ENCODE assay signal across 12 cellular contexts in genomic region chr2:161138429-161138828, GRCh38. TPM values are rescaled to one million over a fixed set of nuclear protein-coding genes. Genes with fewer than 3 reads are reported as not detected.
DNase-seq lines count a peak whose midpoint lies in the region; ATAC-seq, FAIRE-seq and TF ChIP-seq lines count a peak whose summit lies in the region.
"Had no signal": no experiment of that assay in that cellular context is flagged by ENCODE, and none has a peak within 500 bp of the region (broad histone marks: within the 10 kb centered on the region; RNA-seq: fewer than 3 reads in every experiment).

No MANE protein-coding gene starts in this region.

- H3K9me3 ChIP-seq in astrocyte (ENCODE audit: insufficient read depth, low read depth, low read length) (no peaks in the 10 kb centered on the region), kidney (ENCODE audit: control insufficient read depth in 1 of 2, low read length in 2 of 2) (no peaks in the 10 kb centered on the region), stomach (no peaks in the 10 kb centered on the region)

- TF ChIP-seq CTCF in astrocyte (IDR thresholded peaks at IDR 0.05; ENCODE audit: insufficient read depth, low read depth, low read length) (no peak), kidney (IDR thresholded peaks at IDR 0.05; ENCODE audit: borderline replicate concordance, extremely low read depth, insufficient read depth) (no peak), stomach (IDR thresholded peaks at IDR 0.05) (no peak)

- H3K27me3 ChIP-seq in astrocyte (ENCODE audit: insufficient read depth, low read length) (no peaks in the 10 kb centered on the region), stomach (no peaks in the 10 kb centered on the region)

- H3K36me3 ChIP-seq in astrocyte (ENCODE audit: insufficient read depth, low read length) = no peaks in the 10 kb centered on the region
- H3K36me3 ChIP-seq in kidney (ENCODE audit: control insufficient read depth in 1 of 2, insufficient read depth in 2 of 2, low read length in 2 of 2) = no peaks in the 10 kb centered on the region
- H3K36me3 ChIP-seq in stomach = no peaks in the 10 kb centered on the region

- no peaks in the 10 kb centered on the region for H4K20me1 ChIP-seq in astrocyte (ENCODE audit: insufficient read depth, low read length)

- 69 to 80% (median 77%) methylated on average over 2 of the region's 2 CpGs for WGBS in stomach, 5 donors

- H3K27ac Mint-ChIP-seq in astrocyte (ENCODE audit: unreplicated experiment) = no peak overlapping the region

- no peaks in the 10 kb centered on the region for H3K79me2 ChIP-seq in astrocyte (ENCODE audit: insufficient read depth, low read length)

- H3K27ac ChIP-seq in astrocyte (ENCODE audit: low read depth, low read length) (no peak overlapping the region), kidney (ENCODE audit: low read depth in 2 of 2, low read length in 2 of 2) (no peak overlapping the region), stomach (peak overlapping the region in 2 of 5 donors; percentile 75 to 81)
- H3K27ac ChIP-seq: VCaP had no signal

- H3K4me1 Mint-ChIP-seq in astrocyte (ENCODE audit: low read depth, unreplicated experiment) = peaks cover 29% of the 10 kb centered on the region

- peaks cover 30% of the 10 kb centered on the region for H3K4me1 ChIP-seq in astrocyte (ENCODE audit: insufficient read depth, low read length)
- H3K4me1 ChIP-seq in kidney (ENCODE audit: control insufficient read depth in 1 of 2, insufficient read depth in 1 of 2, low read depth in 1 of 2, low read length in 2 of 2) = peaks cover 0 to 11% of the 10 kb centered on the region in 2 donors
- H3K4me1 ChIP-seq in stomach = peaks cover 7 to 54% (median 28%) of the 10 kb centered on the region in 4 donors

- H3K9ac ChIP-seq in astrocyte (ENCODE audit: low read length) (no peak overlapping the region), kidney (ENCODE audit: low read length in 2 of 2) (no peak overlapping the region)

- TF ChIP-seq EP300 in stomach (IDR thresholded peaks at IDR 0.05) = no peak

- intact Hi-C loops in kidney (cut with DNase I) (no loop called here), stomach (cut with DNase I; ENCODE audit: low total_unique reads) (no loop called here)

- ATAC-seq in GM18505 (IDR thresholded peaks at IDR 0.05; ENCODE audit: unreplicated experiment) (peak; percentile 22), HG03280 (IDR thresholded peaks at IDR 0.05; ENCODE audit: unreplicated experiment) (peak; percentile 29)

- no peak overlapping the region for H2AFZ ChIP-seq in astrocyte (ENCODE audit: low read depth, low read length)

- TF ChIP-seq POLR2A in GM18505 (IDR thresholded peaks at IDR 0.05; ENCODE audit: borderline replicate concordance, extremely low read depth, insufficient read depth, insufficient read length) = no peak
- no peak for TF ChIP-seq POLR2A in stomach (IDR thresholded peaks at IDR 0.05)

- H3K27me3 Mint-ChIP-seq in astrocyte (ENCODE audit: low read depth, unreplicated experiment) = no peaks in the 10 kb centered on the region

- H3K4me3 Mint-ChIP-seq in astrocyte (ENCODE audit: unreplicated experiment) = peak overlapping the region; percentile 84

- H3K4me3 ChIP-seq in astrocyte (ENCODE audit: insufficient read depth, low read depth, low read length) = no peak overlapping the region
- H3K4me3 ChIP-seq in kidney (ENCODE audit: low read length in 2 of 2) = no peak overlapping the region
- peak overlapping the region in 2 of 4 donors; percentile 18 to 35 for H3K4me3 ChIP-seq in stomach
- H3K4me3 ChIP-seq: lung had no signal

- no peaks in the 10 kb centered on the region for H3K36me3 Mint-ChIP-seq in astrocyte (ENCODE audit: low read depth, unreplicated experiment)

- H3K9me3 Mint-ChIP-seq in astrocyte (ENCODE audit: unreplicated experiment) = peaks cover 3% of the 10 kb centered on the region

- H3K4me2 ChIP-seq in astrocyte (ENCODE audit: low read length) = peak overlapping the region; percentile 20

- FAIRE-seq in astrocyte (lab: Jason Lieb, UNC) (no peak), kidney (lab: Jason Lieb, UNC) (no peak)

- DNase-seq in astrocyte (ENCODE audit: low read depth) (no peak), renal cortical epithelial cell (ENCODE audit: low read depth) (peak; percentile 51), kidney (no peak), mesenteric fat pad (ENCODE audit: low spot score) (no peak), stomach (no peak), hippocampal formation (lab: John Stamatoyannopoulos, UW) (no peak)
- DNase-seq: cortex of kidney, NCI-H2081 treated with DMSO at 0.1 percent for 48 hours had no signal

RNA-seq across cellular contexts. Expression of gene TANK, which starts 21.8 kb away (rescaled TPM):
- total RNA-seq in astrocyte (55.7 and 61.2 TPM in 2 replicates), renal cortical epithelial cell (98.2 and 123 TPM in 2 replicates), kidney (56.1 TPM), mesenteric fat pad (77.3 TPM), stomach (100 to 1,000 TPM in 1 of 5 donors, 10 to 100 TPM in 4; 12.2 to 140 (median 67.7) TPM)
- polyA plus RNA-seq in kidney (ENCODE audit: insufficient read depth, low read depth, low replicate concordance) (21.2 TPM), stomach (10 to 100 TPM; 19.7 to 35.0 (median 33.9) TPM)
